Comparison of ENCODE assay signal across 1 cellular context in genomic region chr2:114038710-114039109, GRCh38.
TF ChIP-seq lines count a peak whose summit lies in the region.

No MANE protein-coding gene starts in this region.

TF ChIP-seq in HepG2, 621 proteins besides CTCF, POLR2A, EP300 and RAD21:
- TF ChIP-seq, protein P1, sequence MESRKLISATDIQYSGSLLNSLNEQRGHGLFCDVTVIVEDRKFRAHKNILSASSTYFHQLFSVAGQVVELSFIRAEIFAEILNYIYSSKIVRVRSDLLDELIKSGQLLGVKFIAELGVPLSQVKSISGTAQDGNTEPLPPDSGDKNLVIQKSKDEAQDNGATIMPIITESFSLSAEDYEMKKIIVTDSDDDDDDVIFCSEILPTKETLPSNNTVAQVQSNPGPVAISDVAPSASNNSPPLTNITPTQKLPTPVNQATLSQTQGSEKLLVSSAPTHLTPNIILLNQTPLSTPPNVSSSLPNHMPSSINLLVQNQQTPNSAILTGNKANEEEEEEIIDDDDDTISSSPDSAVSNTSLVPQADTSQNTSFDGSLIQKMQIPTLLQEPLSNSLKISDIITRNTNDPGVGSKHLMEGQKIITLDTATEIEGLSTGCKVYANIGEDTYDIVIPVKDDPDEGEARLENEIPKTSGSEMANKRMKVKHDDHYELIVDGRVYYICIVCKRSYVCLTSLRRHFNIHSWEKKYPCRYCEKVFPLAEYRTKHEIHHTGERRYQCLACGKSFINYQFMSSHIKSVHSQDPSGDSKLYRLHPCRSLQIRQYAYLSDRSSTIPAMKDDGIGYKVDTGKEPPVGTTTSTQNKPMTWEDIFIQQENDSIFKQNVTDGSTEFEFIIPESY (CRISPR knock-in tag; IDR thresholded peaks at IDR 0.05) = no peak
- no peak for TF ChIP-seq HMG20B (CRISPR knock-in tag; conservative IDR thresholded peaks at IDR 0.05)
- peak; percentile 47 for TF ChIP-seq CREB1 (IDR thresholded peaks at IDR 0.05)
- TF ChIP-seq CREB1 (CRISPR knock-in tag; IDR thresholded peaks at IDR 0.05) = no peak
- TF ChIP-seq ZNF121 (CRISPR knock-in tag; IDR thresholded peaks at IDR 0.05) = no peak
- TF ChIP-seq ATF7 (IDR thresholded peaks at IDR 0.05) = peak; percentile 95
- no peak for TF ChIP-seq ATF7 (CRISPR knock-in tag; IDR thresholded peaks at IDR 0.05)
- TF ChIP-seq SMARCC2 (IDR thresholded peaks at IDR 0.05) = no peak
TF ChIP-seq in HepG2: peak in this region for 2.
